In genomic region chr18:46663539-46663938, GRCh38 we compare ENCODE assay signal across 28 cellular contexts. TPM values are rescaled to one million over a fixed set of nuclear protein-coding genes. Genes with fewer than 3 reads are reported as not detected.
"Had no signal": no experiment of that assay in that cellular context is flagged by ENCODE, and none has a peak within 500 bp of the region (broad histone marks: within the 10 kb centered on the region; RNA-seq: fewer than 3 reads in every experiment).

No MANE protein-coding gene starts in this region.

- H3K36me3 ChIP-seq: brain microvascular endothelial cell, SJSA1 had no signal

- H3K27ac Mint-ChIP-seq: activated B cell treated with CpG ODN at 0.5 μM for 24 hours; activated CD4-positive, alpha-beta T cell treated with anti-CD3 and anti-CD28 coated beads, Interleukin-2, amount 10 ng/mL, durations not matched to agents 24 days and 14 days; activated CD8-positive, alpha-beta memory T cell treated with anti-CD3 and anti-CD28 coated beads, Interleukin-2, amount 10 ng/mL, durations not matched to agents 7 days and 5 days; activated naive CD8-positive, alpha-beta T cell; activated T-cell treated with anti-CD3 and anti-CD28 coated beads, Interleukin-2, amount 50 U/mL, for 24 hours; activated T-helper 1 cell treated with anti-CD3 and anti-CD28 coated beads, Interleukin-12 subunit alpha, Interleukin-12 subunit beta, Interleukin-2, Interleukin-4 antibody, amounts not matched to agents 30 ng/mL and 10 ng/mL and 1 ng/mL, durations not matched to agents 14 hours and 24 hours and 36 hours; T-helper 17 cell had no signal

- H3K4me1 Mint-ChIP-seq: activated B cell treated with CpG ODN at 0.5 μM for 24 hours; activated CD4-positive, alpha-beta T cell treated with anti-CD3 and anti-CD28 coated beads, Interleukin-2, amount 10 ng/mL, durations not matched to agents 24 days and 14 days; activated CD8-positive, alpha-beta memory T cell treated with anti-CD3 and anti-CD28 coated beads, Interleukin-2, amount 10 ng/mL, durations not matched to agents 7 days and 5 days; T-helper 17 cell had no signal

- H3K27me3 ChIP-seq: brain microvascular endothelial cell, SJSA1 had no signal

- H3K4me3 Mint-ChIP-seq: activated B cell treated with CpG ODN at 0.5 μM for 24 hours; activated CD4-positive, alpha-beta T cell treated with anti-CD3 and anti-CD28 coated beads, Interleukin-2, amount 10 ng/mL, durations not matched to agents 24 days and 14 days; activated CD8-positive, alpha-beta memory T cell treated with anti-CD3 and anti-CD28 coated beads, Interleukin-2, amount 10 ng/mL, durations not matched to agents 7 days and 5 days; activated naive CD8-positive, alpha-beta T cell; activated T-cell treated with anti-CD3 and anti-CD28 coated beads, Interleukin-2, amount 50 U/mL, for 24 hours; activated T-helper 1 cell treated with anti-CD3 and anti-CD28 coated beads, Interleukin-12 subunit alpha, Interleukin-12 subunit beta, Interleukin-2, Interleukin-4 antibody, amounts not matched to agents 30 ng/mL and 10 ng/mL and 1 ng/mL, durations not matched to agents 14 hours and 24 hours and 36 hours; T-helper 17 cell had no signal

- H3K4me3 ChIP-seq: SJSA1 had no signal

- H3K4me1 ChIP-seq: SJSA1 had no signal

- DNase-seq: activated B cell treated with CpG ODN at 0.5 μM for 24 hours; activated CD4-positive, alpha-beta T cell treated with anti-CD3 and anti-CD28 coated beads for 1 hour; activated CD4-positive, alpha-beta T cell treated with anti-CD3 and anti-CD28 coated beads, Interleukin-2, amount 10 ng/mL, durations not matched to agents 24 days and 14 days; activated CD4-positive, alpha-beta T cell treated with anti-CD3 and anti-CD28 coated beads, Interleukin-2, amount 50 U/mL, for 48 hours; activated CD8-positive, alpha-beta memory T cell treated with anti-CD3 and anti-CD28 coated beads, Interleukin-2, amount 10 ng/mL, durations not matched to agents 7 days and 5 days; activated effector memory CD4-positive, alpha-beta T cell treated with Interleukin-2 at 50 U/mL for 16 hours; activated naive CD4-positive, alpha-beta T cell; activated T-cell treated with anti-CD3 and anti-CD28 coated beads, Interleukin-2, amount 50 U/mL, for 24 hours; brain microvascular endothelial cell; cerebellar nuclear complex; IMR-90; Kasumi-1; KBM-7; NCI-H1105; NCI-H1436; NCI-H1694 treated with DMSO at 0.1 percent for 48 hours; NCI-H2029 treated with DMSO at 0.1 percent for 48 hours; NCI-H345; NCI-H510A treated with DMSO at 0.1 percent for 48 hours; NCI-H69; NK-92 treated with Interleukin-12 subunit alpha and Interleukin-12 subunit beta, amount 100 ng/mL, for 24 hours; RPMI8226; T-helper 17 cell; T-helper 9 cell had no signal

- H3K27me3 Mint-ChIP-seq: activated naive CD8-positive, alpha-beta T cell; activated T-cell treated with anti-CD3 and anti-CD28 coated beads, Interleukin-2, amount 50 U/mL, for 24 hours had no signal

- H3K27ac ChIP-seq: brain microvascular endothelial cell, SJSA1 had no signal

- H3K9me3 Mint-ChIP-seq: activated B cell treated with CpG ODN at 0.5 μM for 24 hours; activated CD4-positive, alpha-beta T cell treated with anti-CD3 and anti-CD28 coated beads, Interleukin-2, amount 10 ng/mL, durations not matched to agents 24 days and 14 days; activated T-cell treated with anti-CD3 and anti-CD28 coated beads, Interleukin-2, amount 50 U/mL, for 24 hours; activated T-helper 1 cell treated with anti-CD3 and anti-CD28 coated beads, Interleukin-12 subunit alpha, Interleukin-12 subunit beta, Interleukin-2, Interleukin-4 antibody, amounts not matched to agents 30 ng/mL and 10 ng/mL and 1 ng/mL, durations not matched to agents 14 hours and 24 hours and 36 hours had no signal

- H3K36me3 Mint-ChIP-seq: activated CD8-positive, alpha-beta memory T cell treated with anti-CD3 and anti-CD28 coated beads, Interleukin-2, amount 10 ng/mL, durations not matched to agents 7 days and 5 days; activated naive CD8-positive, alpha-beta T cell had no signal

- H3K9me3 ChIP-seq: SJSA1 had no signal

RNA-seq across cellular contexts. Expression of gene LOXHD1, which starts 6.5 kb away (rescaled TPM):
- total RNA-seq: activated B cell treated with CpG ODN at 0.5 μM for 24 hours; activated CD4-positive, alpha-beta T cell treated with anti-CD3 and anti-CD28 coated beads, Interleukin-2, amount 10 ng/mL, durations not matched to agents 24 days and 14 days; activated T-helper 1 cell treated with anti-CD3 and anti-CD28 coated beads, Interleukin-12 subunit alpha, Interleukin-12 subunit beta, Interleukin-2, Interleukin-4 antibody, amounts not matched to agents 30 ng/mL and 10 ng/mL and 1 ng/mL, durations not matched to agents 14 hours and 24 hours and 36 hours; IMR-90; OCI-LY7; SJSA1 had no signal
- polyA plus RNA-seq: IMR-90 had no signal
